In genomic region chr17:62809656-62810055, GRCh38 we compare ENCODE assay signal across 15 cellular contexts. TPM values are rescaled to one million over a fixed set of nuclear protein-coding genes. Genes with fewer than 3 reads are reported as not detected.
"Had no signal": no experiment of that assay in that cellular context is flagged by ENCODE, and none has a peak within 500 bp of the region (broad histone marks: within the 10 kb centered on the region; RNA-seq: fewer than 3 reads in every experiment).

No MANE protein-coding gene starts in this region.

- H3K4me3 ChIP-seq: stomach, tibial artery had no signal

- H3K36me3 Mint-ChIP-seq: activated CD4-positive, alpha-beta memory T cell treated with anti-CD3 and anti-CD28 coated beads for 36 hours; natural killer cell had no signal

- H3K36me3 ChIP-seq: stomach, tibial artery had no signal

- H3K4me1 Mint-ChIP-seq: natural killer cell had no signal

- H3K4me3 Mint-ChIP-seq: activated CD4-positive, alpha-beta memory T cell treated with anti-CD3 and anti-CD28 coated beads for 36 hours; natural killer cell; T-helper 2 cell treated with Interferon-gamma antibody and Interleukin-4, amounts not matched to agents 5 μg/mL and 100 μg/mL, for 36 hours had no signal

- H3K27ac ChIP-seq: epithelial cell of prostate, stomach, tibial artery had no signal

- DNase-seq: activated CD4-positive, alpha-beta memory T cell treated with anti-CD3 and anti-CD28 coated beads for 36 hours; activated CD4-positive, alpha-beta T cell treated with anti-CD3 and anti-CD28 coated beads for 1 hour; activated naive CD4-positive, alpha-beta T cell; cortex of kidney; effector CD8-positive, alpha-beta T cell; mammary epithelial cell; natural killer cell; stimulated activated CD4-positive, alpha-beta T cell treated with anti-CD3 and anti-CD28 coated beads, Interleukin-2, amount 100 ng/mL, for 24 hours; stomach; tibial artery had no signal

- H3K9me3 Mint-ChIP-seq: natural killer cell; T-helper 2 cell treated with Interferon-gamma antibody and Interleukin-4, amounts not matched to agents 5 μg/mL and 100 μg/mL, for 36 hours had no signal

- H3K27ac Mint-ChIP-seq: activated CD4-positive, alpha-beta memory T cell treated with anti-CD3 and anti-CD28 coated beads for 36 hours; natural killer cell; T-helper 2 cell treated with Interferon-gamma antibody and Interleukin-4, amounts not matched to agents 5 μg/mL and 100 μg/mL, for 36 hours had no signal

- H3K9me3 ChIP-seq: stomach, tibial artery had no signal

RNA-seq across cellular contexts. Expression of gene MARCHF10, which starts 1.5 kb away (rescaled TPM):
- total RNA-seq: activated CD4-positive, alpha-beta memory T cell treated with anti-CD3 and anti-CD28 coated beads for 36 hours; cardiac septum; glomerular endothelial cell; pulmonary artery endothelial cell had no signal
